In the genomic region with DNA sequence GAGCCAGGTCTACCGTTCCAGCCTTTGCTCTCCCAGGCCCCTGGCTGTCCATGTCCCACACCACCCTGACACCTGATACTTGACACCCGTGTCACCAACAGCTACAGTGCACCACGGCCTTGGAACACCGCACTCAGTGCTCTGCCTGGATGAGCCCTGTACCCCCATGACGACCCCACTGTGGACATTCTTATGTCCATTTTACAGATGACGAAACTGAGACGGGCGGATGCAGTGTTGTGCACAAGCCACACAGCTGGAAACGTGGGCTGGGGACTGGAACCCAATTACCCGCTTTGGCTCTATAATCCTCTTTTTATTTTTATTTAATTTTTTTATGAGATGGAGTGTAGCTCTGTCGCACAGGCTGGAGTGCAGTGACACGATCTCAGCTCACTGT, we compare ENCODE assay signal across 24 cellular contexts.
"Had no signal": no experiment of that assay in that cellular context is flagged by ENCODE, and none has a peak within 500 bp of the region (broad histone marks: within the 10 kb centered on the region; RNA-seq: fewer than 3 reads in every experiment).

No MANE protein-coding gene starts in this region.

- H3K4me3 ChIP-seq: gastroesophageal sphincter, heart left ventricle, lower lobe of right lung, prostate gland, right atrium auricular region, skin epidermis, suprapubic skin, transverse colon, upper lobe of right lung, vagina had no signal

- FAIRE-seq: endometrium had no signal

- H3K9me3 ChIP-seq: gastroesophageal sphincter, heart left ventricle, lower lobe of right lung, prostate gland, right atrium auricular region, spleen, suprapubic skin, transverse colon, upper lobe of right lung, vagina had no signal

- H3K27me3 ChIP-seq: right atrium auricular region had no signal

- H3K27ac ChIP-seq: gastroesophageal sphincter, heart left ventricle, lower lobe of right lung, prostate gland, right atrium auricular region, skin epidermis, spleen, suprapubic skin, transverse colon, upper lobe of right lung, vagina had no signal

- DNase-seq: cerebellar nuclear complex; cortex of kidney; effector memory CD8-positive, alpha-beta T cell; foreskin fibroblast; hypothalamus; immature natural killer cell; islet precursor cell; left ventricle myocardium superior; lower lobe of right lung; natural killer cell; spleen; stimulated activated CD4-positive, alpha-beta T cell treated with anti-CD3 and anti-CD28 coated beads, Interleukin-15, amount 100 ng/mL, for 24 hours; stimulated activated CD4-positive, alpha-beta T cell treated with anti-CD3 and anti-CD28 coated beads, Interleukin-2, amount 100 ng/mL, for 48 hours; stimulated activated naive B cell treated with anti-CD40 and anti-IgM and Interleukin-4, amounts not matched to agents 10 μg/mL and 1 μg/mL and 100 μg/mL, for 72 hours; upper lobe of right lung had no signal

- ATAC-seq: effector memory CD8-positive, alpha-beta T cell; gastroesophageal sphincter; heart left ventricle; left ventricle myocardium superior; lower lobe of right lung; natural killer cell; upper lobe of right lung had no signal

- H3K36me3 ChIP-seq: gastroesophageal sphincter, heart left ventricle, lower lobe of right lung, prostate gland, right atrium auricular region, spleen, suprapubic skin, transverse colon, upper lobe of right lung, vagina had no signal
